26 cellular contexts compared by ENCODE assay signal in the genomic region with DNA sequence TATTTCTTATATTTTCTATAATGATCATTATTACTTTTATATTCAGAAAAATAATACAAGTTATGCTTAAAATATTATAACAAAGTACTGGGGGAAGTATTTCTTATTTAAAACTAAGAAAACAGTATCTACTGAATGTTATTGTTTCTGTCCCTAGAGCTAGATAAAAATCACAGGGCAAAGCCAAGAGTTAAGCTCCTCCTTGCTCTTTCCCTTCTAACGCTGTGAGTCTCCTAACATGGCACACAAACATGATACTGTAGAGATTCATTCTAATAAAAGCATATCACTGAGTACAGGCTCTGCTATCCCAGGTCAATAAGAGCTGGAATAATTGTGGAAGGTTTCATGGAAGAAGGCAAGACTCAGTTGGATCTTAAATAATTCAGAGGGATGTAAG. TPM values are rescaled to one million over a fixed set of nuclear protein-coding genes. Genes with fewer than 3 reads are reported as not detected.
A peak's percentile ranks its signal among the peaks of the same experiment; 100 is the strongest.
DNase-seq lines count a peak whose midpoint lies in the region; ATAC-seq, FAIRE-seq and TF ChIP-seq lines count a peak whose summit lies in the region.
"Had no signal": no experiment of that assay in that cellular context is flagged by ENCODE, and none has a peak within 500 bp of the region (broad histone marks: within the 10 kb centered on the region; RNA-seq: fewer than 3 reads in every experiment).

No MANE protein-coding gene starts in this region.

- no peak overlapping the region for H3K9ac ChIP-seq in H1 (replicated peaks in 1 of 4; ENCODE audit: extremely low read depth in 1 of 4, low read depth in 3 of 4, low read length in 3 of 4)
- H3K9ac ChIP-seq: BLaER1, KMS-11 had no signal

- H2BK12ac ChIP-seq in H1 (ENCODE audit: low read depth, low read length), result no peak overlapping the region

- H3K27me3 Mint-ChIP-seq in mesothelial cell of epicardium (ENCODE audit: low read depth), result no peaks in the 10 kb centered on the region

- H3K27me3 ChIP-seq in Panc1 (ENCODE audit: control insufficient read depth, insufficient read depth, low read length), result no peaks in the 10 kb centered on the region
- no peaks in the 10 kb centered on the region for H3K27me3 ChIP-seq in H1 (replicated peaks in 1 of 4; ENCODE audit: control insufficient read depth in 3 of 4, extremely low read depth in 1 of 4, insufficient read depth in 3 of 4, low read length in 3 of 4)
- H3K27me3 ChIP-seq in gastrocnemius medialis, result no peaks in the 10 kb centered on the region
- H3K27me3 ChIP-seq in heart left ventricle, result no peaks in the 10 kb centered on the region
- H3K27me3 ChIP-seq: BLaER1 had no signal

- CTCF ChIA-PET in Panc1 (lab: Charles Lee) (no interaction called here), H1 (lab: Charles Lee; ENCODE audit: partially characterized antibody) (interaction anchor here (0.9 to 3.0 kb wide), 6 partner anchors 24 to 165 kb away, joined by 3 to 8 read pairs (median 4); no protein-coding TSS in a partner anchor), OCI-LY7 (lab: Charles Lee; ENCODE audit: unreplicated experiment) (no interaction called here)

- no peak overlapping the region for H2BK5ac ChIP-seq in H1 (ENCODE audit: low read depth, low read length)

- peak overlapping the region; percentile 98 for H3K27ac ChIP-seq in Panc1 (ENCODE audit: low read length)
- H3K27ac ChIP-seq in H1 (ENCODE audit: low read depth, low read length), result no peak overlapping the region
- peak overlapping the region; percentile 72 to 90 (median 78) for H3K27ac ChIP-seq in gastrocnemius medialis
- H3K27ac ChIP-seq in heart left ventricle, result no peak overlapping the region
- no peak overlapping the region for H3K27ac ChIP-seq in OCI-LY7 (ENCODE audit: low read depth, low read length, poor library complexity, severe bottlenecking)
- H3K27ac ChIP-seq: BLaER1, KMS-11, RWPE1 had no signal

- POLR2A ChIA-PET in Panc1 (lab: Charles Lee) (interaction anchor here (1.1 to 1.3 kb wide), 2 partner anchors 51 to 54 kb away, joined by 3 read pairs; a partner anchor contains a TSS), H1 (lab: Charles Lee; ENCODE audit: partially characterized antibody) (interaction anchor here (2.7 kb wide), 1 partner anchor 53 kb away, joined by 13 read pairs; a partner anchor contains a TSS), OCI-LY7 (lab: Charles Lee) (interaction anchor here (1.5 kb wide), 1 partner anchor 41 kb away, joined by 4 read pairs; no protein-coding TSS in a partner anchor)

- H3K23ac ChIP-seq in H1 (ENCODE audit: insufficient read length), result no peak overlapping the region

- no peak for FAIRE-seq in H1 (lab: Jason Lieb, UNC)
- FAIRE-seq: GM12878, HTR-8/SVneo had no signal

- H4K8ac ChIP-seq in H1 (ENCODE audit: extremely low read depth, insufficient read depth, low read length), result no peak overlapping the region

- H3K4me1 ChIP-seq in Panc1 (ENCODE audit: control insufficient read depth, insufficient read depth, low read length), result peaks cover 97% of the 10 kb centered on the region
- peaks cover 0 to 6% (median under 1%) of the 10 kb centered on the region in 4 experiments; a peak in 2 of 7 replicates for H3K4me1 ChIP-seq in H1 (replicated peaks in 1 of 4; ENCODE audit: control insufficient read depth in 3 of 4, insufficient read depth in 4 of 4, low read length in 3 of 4)
- H3K4me1 ChIP-seq in gastrocnemius medialis, result peaks cover 65 to 83% of the 10 kb centered on the region in 2 donors
- H3K4me1 ChIP-seq in heart left ventricle, result peaks cover 5 to 52% (median 20%) of the 10 kb centered on the region in 12 donors
- no peaks in the 10 kb centered on the region for H3K4me1 ChIP-seq in OCI-LY7 (ENCODE audit: insufficient read depth, low read length, poor library complexity, severe bottlenecking)

- TF ChIP-seq CTCF in Panc1 (IDR thresholded peaks at IDR 0.05), result no peak
- no peak for TF ChIP-seq CTCF in H1 (IDR thresholded peaks at IDR 0.05; ENCODE audit: control extremely low read depth in 1 of 3, insufficient read depth in 1 of 3, low read depth in 1 of 3, low read length in 3 of 3)
- TF ChIP-seq CTCF in mesothelial cell of epicardium (IDR thresholded peaks at IDR 0.05; ENCODE audit: unreplicated experiment), result no peak
- no peak for TF ChIP-seq CTCF in gastrocnemius medialis (IDR thresholded peaks at IDR 0.05 in 4 of 5, conservative IDR thresholded peaks at IDR 0.05 in 1 of 5)
- TF ChIP-seq CTCF in heart left ventricle (IDR thresholded peaks at IDR 0.05), result no peak
- TF ChIP-seq CTCF in OCI-LY7 (conservative IDR thresholded peaks at IDR 0.05; ENCODE audit: low read length), result no peak

- no peak for ATAC-seq in Panc1
- ATAC-seq in gastrocnemius medialis, result no peak
- no peak for ATAC-seq in heart left ventricle
- ATAC-seq: GM12878, PC-3, SK-N-SH treated with all-trans-retinoic acid at 6 μM for 48 hours had no signal

- TF ChIP-seq EP300 in H1 (IDR thresholded peaks at IDR 0.05; ENCODE audit: borderline replicate concordance in 1 of 2, low read depth in 2 of 2, low read length in 2 of 2), result no peak

- H3K4ac ChIP-seq in H1 (replicated peaks; ENCODE audit: insufficient read length, low read depth, low read length), result no peak overlapping the region

- H2BK15ac ChIP-seq in H1 (ENCODE audit: low read length), result no peak overlapping the region

- no peaks in the 10 kb centered on the region for H3K9me2 ChIP-seq in OCI-LY7 (ENCODE audit: insufficient read depth, low read length)

- peaks cover 3 to 87% of the 10 kb centered on the region in 2 experiments for H3K79me2 ChIP-seq in H1 (ENCODE audit: control insufficient read depth in 1 of 2, insufficient read depth in 2 of 2, low read length in 2 of 2)
- H3K79me2 ChIP-seq in OCI-LY7 (ENCODE audit: insufficient read depth, low read depth, low read length), result no peaks in the 10 kb centered on the region

- H4K91ac ChIP-seq in H1 (replicated peaks; ENCODE audit: insufficient read length, low read length), result no peak overlapping the region

- H3K4me2 ChIP-seq in H1 (ENCODE audit: insufficient read depth in 1 of 2, low read depth in 2 of 2, low read length in 2 of 2) (no peak overlapping the region), OCI-LY7 (ENCODE audit: low read length) (no peak overlapping the region)
- H3K4me2 ChIP-seq: BLaER1, KMS-11 had no signal

- H3K4me3 ChIP-seq in Panc1 (ENCODE audit: low read depth in 2 of 2, low read length in 2 of 2) (no peak overlapping the region), H1 (ENCODE audit: extremely low read depth in 1 of 4, insufficient read depth in 2 of 4, low read depth in 3 of 4, low read length in 4 of 4) (no peak overlapping the region), gastrocnemius medialis (no peak overlapping the region), heart left ventricle (no peak overlapping the region), OCI-LY7 (ENCODE audit: low read depth, low read length, poor library complexity, severe bottlenecking) (no peak overlapping the region)
- H3K4me3 ChIP-seq: BLaER1, GM12878 had no signal

- no TSS peak for BruUV-seq in Panc1 (replicated peaks; lab: Mats Ljungman, UMichigan)
- no TSS peak for BruUV-seq in OCI-LY7 (replicated peaks; lab: Mats Ljungman, UMichigan)

- DNase-seq in Panc1 (ENCODE audit: low read depth, low spot score) (no peak), H1 (ENCODE audit: low read depth in 1 of 2, low spot score in 2 of 2) (no peak), mesothelial cell of epicardium (ENCODE audit: low spot score in 2 of 2, unreplicated experiment in 2 of 2) (no peak), gastrocnemius medialis (no peak), SK-N-DZ (ENCODE audit: low spot score) (no peak), heart left ventricle (no peak), NAMALWA (ENCODE audit: low spot score) (no peak), OCI-LY7 (ENCODE audit: low spot score) (no peak)
- DNase-seq: Caco-2; CD4-positive, alpha-beta memory T cell; DMS 273 treated with DMSO at 0.1 percent for 48 hours; DMS79 treated with DMSO at 0.1 percent for 48 hours; H9; IMR-90; NCI-H1105 treated with DMSO at 0.1 percent for 48 hours; NCI-H2081; NCI-H2171 treated with DMSO at 0.1 percent for 48 hours; NCI-H526 treated with DMSO at 0.1 percent for 48 hours; PC-3; SHP77 treated with DMSO at 0.1 percent for 48 hours had no signal

- H3K23me2 ChIP-seq in H1 (ENCODE audit: low read depth, low read length), result no peaks in the 10 kb centered on the region

- H3K36me3 Mint-ChIP-seq in mesothelial cell of epicardium, result peaks cover 2% of the 10 kb centered on the region
- H3K36me3 Mint-ChIP-seq: CD4-positive, alpha-beta memory T cell had no signal

- in situ Hi-C loops in Panc1 (cut with HindIII; ENCODE audit: low pct_unique_long_range_greater_than_20kb, low sequenced_read_pairs), result no loop called here
- in situ Hi-C loops in gastrocnemius medialis (cut with MboI; ENCODE audit: low sequenced_read_pairs in 4 of 4), result no loop called here

- TF ChIP-seq POLR2A in H1 (IDR thresholded peaks at IDR 0.05; ENCODE audit: control extremely low read depth in 1 of 2, low read depth in 2 of 2, low read length in 2 of 2) (no peak), gastrocnemius medialis (IDR thresholded peaks at IDR 0.05) (no peak), heart left ventricle (IDR thresholded peaks at IDR 0.05) (no peak)

- H3K36me3 ChIP-seq in Panc1 (ENCODE audit: control insufficient read depth, insufficient read depth, low read length), result no peaks in the 10 kb centered on the region; the same call in 1 of the 2 replicates
- no peaks in the 10 kb centered on the region for H3K36me3 ChIP-seq in H1 (ENCODE audit: control insufficient read depth in 2 of 4, insufficient read depth in 4 of 4, low read length in 3 of 4)
- H3K36me3 ChIP-seq in gastrocnemius medialis, result no peaks in the 10 kb centered on the region
- H3K36me3 ChIP-seq in heart left ventricle, result no peaks in the 10 kb centered on the region
- no peaks in the 10 kb centered on the region for H3K36me3 ChIP-seq in OCI-LY7 (ENCODE audit: insufficient read depth, low read length)
- H3K36me3 ChIP-seq: BLaER1 had no signal

- H2AFZ ChIP-seq in H1 (ENCODE audit: low read length) (no peak overlapping the region), OCI-LY7 (ENCODE audit: low read length) (no peak overlapping the region)

- no peak overlapping the region for H3K18ac ChIP-seq in H1 (ENCODE audit: extremely low read depth, low read length)

- WGBS in H1 (ENCODE audit: extremely low coverage in 1 of 2, insufficient coverage in 1 of 2, insufficient read length in 1 of 2, insufficient replicate concordance in 2 of 2, low coverage in 1 of 2, low lambda C conversion rate in 2 of 2, missing lambda C conversion rate in 1 of 2), 2 experiments, result 91% methylated on average over 1 of the region's 1 CpG; no CpG with 5 or more reads in 1 of the 2 experiments
- WGBS in heart left ventricle, 4 donors, result 5 to 18% (median 9%) methylated on average over 1 of the region's 1 CpG

- H4K5ac ChIP-seq in H1 (ENCODE audit: insufficient read length, low read depth, low read length), result peak overlapping the region; percentile 6

- H2AK5ac ChIP-seq in H1 (ENCODE audit: low read depth, low read length), result no peak overlapping the region

- peaks cover 27% of the 10 kb centered on the region for H3K4me1 Mint-ChIP-seq in mesothelial cell of epicardium
- H3K4me1 Mint-ChIP-seq: CD4-positive, alpha-beta memory T cell had no signal

- H3K79me1 ChIP-seq in H1 (ENCODE audit: low read depth, low read length), result 0 out of 2 replicates have a peak, but pooled peaks cover under 1% of the 10 kb centered on the region

- no peak overlapping the region for H2BK20ac ChIP-seq in H1 (ENCODE audit: low read length)

- TF ChIP-seq RAD21 in H1 (IDR thresholded peaks at IDR 0.05 in 1 of 2, conservative IDR thresholded peaks at IDR 0.05 in 1 of 2; ENCODE audit: low read depth in 2 of 2, low read length in 2 of 2), result no peak

- no peak overlapping the region for H3K4me3 Mint-ChIP-seq in mesothelial cell of epicardium
- H3K4me3 Mint-ChIP-seq: CD4-positive, alpha-beta memory T cell; H9 had no signal

- H3K14ac ChIP-seq in H1 (ENCODE audit: insufficient read length), result no peak overlapping the region

- no peaks in the 10 kb centered on the region for H3K9me3 ChIP-seq in Panc1 (ENCODE audit: control insufficient read depth, insufficient read depth, low read depth, low read length)
- no peaks in the 10 kb centered on the region for H3K9me3 ChIP-seq in H1 (ENCODE audit: insufficient read depth in 2 of 2, low read depth in 1 of 2, low read length in 1 of 2)
- no peaks in the 10 kb centered on the region for H3K9me3 ChIP-seq in gastrocnemius medialis
- H3K9me3 ChIP-seq in heart left ventricle, result no peaks in the 10 kb centered on the region
- no peaks in the 10 kb centered on the region for H3K9me3 ChIP-seq in OCI-LY7 (ENCODE audit: low read length)
- H3K9me3 ChIP-seq: BLaER1, Caco-2 had no signal

- H4K20me1 ChIP-seq in H1 (replicated peaks in 1 of 2; ENCODE audit: control insufficient read depth in 1 of 2, insufficient read depth in 2 of 2, low read length in 2 of 2), result peaks cover 0 to 5% of the 10 kb centered on the region in 2 experiments
- H4K20me1 ChIP-seq in OCI-LY7 (ENCODE audit: insufficient read depth, low read length), result no peaks in the 10 kb centered on the region
- H4K20me1 ChIP-seq: BLaER1 had no signal

- H2BK120ac ChIP-seq in H1 (replicated peaks; ENCODE audit: low read depth, low read length), result no peak overlapping the region

- peaks cover 2% of the 10 kb centered on the region for H3K9me3 Mint-ChIP-seq in mesothelial cell of epicardium
- H3K9me3 Mint-ChIP-seq: CD4-positive, alpha-beta memory T cell; H9 had no signal

- H3K27ac Mint-ChIP-seq in mesothelial cell of epicardium, result peak overlapping the region; percentile 27
- H3K27ac Mint-ChIP-seq: CD4-positive, alpha-beta memory T cell had no signal

- H3K56ac ChIP-seq in H1 (replicated peaks; ENCODE audit: insufficient read length, low read depth, low read length), result no peak overlapping the region

- intact Hi-C loops in Panc1 (cut with micrococcal nuclease; ENCODE audit: unreplicated experiment) (no loop called here), gastrocnemius medialis (cut with DNase I; ENCODE audit: low total_unique reads) (no loop called here), heart left ventricle (cut with DNase I) (loop anchor here in 2 of 10 donors (10.0 kb wide), 2 partner anchors 47 to 93 kb away; no protein-coding TSS in a partner anchor), OCI-LY7 (cut with micrococcal nuclease; ENCODE audit: unreplicated experiment) (no loop called here)

RNA-seq across cellular contexts. Expression of a gene that starts 53.4 kb away (rescaled TPM):
- total RNA-seq in Panc1 (2021; ENCODE audit: unreplicated experiment), result 209 TPM
- 50.0 TPM for polyA plus RNA-seq in Panc1 (2012; ENCODE audit: insufficient read length)
- 77.4 and 93.6 TPM in 2 replicates for total RNA-seq in H1 (2021; fragmentation: NEBNext Ultra II Directional; extraction: Animal tissue kit (Norgen Biotek cat#: 25700))
- polyA plus RNA-seq in H1 (2011; rRNA removed), result 14.4 and 19.8 TPM in 2 replicates
- 15.5 TPM for polyA plus RNA-seq in H1 (2011; cell fraction: cytosol; rRNA removed)
- 38.0 TPM for polyA plus RNA-seq in H1 (2011; cell fraction: nucleus; rRNA removed)
- 11.9 to 20.9 TPM (median 16.0 TPM) in 4 replicates for polyA plus RNA-seq in H1 (2012, experiment 1 of 2)
- polyA plus RNA-seq in H1 (2012, experiment 2 of 2), result 2.1 TPM
- polyA plus RNA-seq in H1 (2013, experiment 1 of 2), result 22.6 TPM
- 21.4 TPM for polyA plus RNA-seq in H1 (2013, experiment 2 of 2)
- polyA minus RNA-seq in H1 (2011; rRNA and poly(A)+ RNA removed), result 76.1 and 85.9 TPM in 2 replicates
- 44.8 TPM for polyA minus RNA-seq in H1 (2011; cell fraction: cytosol; rRNA and poly(A)+ RNA removed)
- polyA minus RNA-seq in H1 (2011; cell fraction: nucleus; rRNA and poly(A)+ RNA removed), result 80.0 TPM
- total RNA-seq in mesothelial cell of epicardium, result 71.8 to 75.8 TPM (median 74.9 TPM) in 3 replicates
- total RNA-seq in gastrocnemius medialis, result 10 to 100 TPM; 42.8 to 63.8 (median 50.4) TPM
- 0.41 and 0.59 TPM in 2 replicates for polyA plus RNA-seq in SK-N-DZ (2014; cell fraction: cytosol; rRNA removed)
- 0.15 and 0.37 TPM in 2 replicates for polyA plus RNA-seq in SK-N-DZ (2014; cell fraction: nucleus; rRNA removed)
- total RNA-seq in heart left ventricle, result 10 to 100 TPM; 25.3 to 52.0 (median 45.9) TPM
- 10 to 100 TPM in 1 of 2 donors, 1 to 10 TPM in 1; 8.7 to 23.9 TPM for polyA plus RNA-seq in heart left ventricle
- not detected in 2 replicates for total RNA-seq in OCI-LY7 (2014; rRNA removed; shearing (Covaris generic))
- not detected in 2 replicates for total RNA-seq in OCI-LY7 (2022)

Comparison
In these comparisons a context has a peak if more than half of its experiments do, and no peak if none do; other contexts are left out.
1. H3K27ac ChIP-seq: peak in Panc1 (single experiment) and gastrocnemius medialis (4 of 4); none in H1 (single experiment), heart left ventricle (0 of 12) and OCI-LY7 (single experiment).
2. RNA of a gene that starts 53.4 kb away (total RNA-seq): 209 TPM in Panc1 (single experiment), 77.4 to 93.6 TPM in H1, 71.8 to 75.8 TPM in mesothelial cell of epicardium, 42.8 to 63.8 TPM in gastrocnemius medialis and 25.3 to 52.0 TPM in heart left ventricle; not detected in OCI-LY7; every median in the first group is over 10 times any median in the second.